In genomic region chr12:98503343-98503592, GRCh38 we compare ENCODE assay signal across 8 cellular contexts. TPM values are rescaled to one million over a fixed set of nuclear protein-coding genes. Genes with fewer than 3 reads are reported as not detected.
DNase-seq lines count a peak whose midpoint lies in the region; ATAC-seq and TF ChIP-seq lines count a peak whose summit lies in the region.

No MANE protein-coding gene starts in this region.

- DNase-seq in CD1c-positive myeloid dendritic cell (ENCODE audit: extremely low spot score) (peak; percentile 91), NOMO-1 (lab: John Stamatoyannopoulos, UW; ENCODE audit: unreplicated experiment in 2 of 2) (peak; percentile 81 to 90), endothelial cell (ENCODE audit: low spot score) (peak; percentile 87), mesothelial cell of epicardium (ENCODE audit: low spot score in 2 of 2, unreplicated experiment in 2 of 2) (peak; percentile 80 to 94)
- peak; percentile 84 for DNase-seq in activated CD8-positive, alpha-beta memory T cell treated with anti-CD3 and anti-CD28 coated beads, Interleukin-2, amount 50 U/mL, for 4 hours
- peak; percentile 74 to 78 for DNase-seq in stimulated activated CD8-positive, alpha-beta memory T cell treated with anti-CD3 and anti-CD28 coated beads, Interleukin-15, amount 100 ng/mL, for 48 hours (ENCODE audit: low read depth in 2 of 2)

- H3K27me3 Mint-ChIP-seq in endothelial cell (ENCODE audit: unreplicated experiment) (peaks cover 27% of the 10 kb centered on the region), mesothelial cell of epicardium (ENCODE audit: low read depth) (peaks cover 3% of the 10 kb centered on the region)

- no peaks in the 10 kb centered on the region for H3K9me3 Mint-ChIP-seq in endothelial cell (ENCODE audit: unreplicated experiment)
- H3K9me3 Mint-ChIP-seq in mesothelial cell of epicardium, result no peaks in the 10 kb centered on the region

- H3K4me3 Mint-ChIP-seq in endothelial cell (ENCODE audit: unreplicated experiment), result peak overlapping the region; percentile 93
- H3K4me3 Mint-ChIP-seq in mesothelial cell of epicardium, result peak overlapping the region; percentile 90

- peak overlapping the region; percentile 98 for H3K27ac Mint-ChIP-seq in endothelial cell (ENCODE audit: unreplicated experiment)
- peak overlapping the region; percentile 99 for H3K27ac Mint-ChIP-seq in mesothelial cell of epicardium

- TF ChIP-seq CTCF in endothelial cell (IDR thresholded peaks at IDR 0.05; ENCODE audit: unreplicated experiment) (no peak), mesothelial cell of epicardium (IDR thresholded peaks at IDR 0.05; ENCODE audit: unreplicated experiment) (no peak)

- H3K4me1 Mint-ChIP-seq in endothelial cell (ENCODE audit: unreplicated experiment) (peaks cover 18% of the 10 kb centered on the region), mesothelial cell of epicardium (peaks cover 17% of the 10 kb centered on the region)

- ATAC-seq in GM19372 (IDR thresholded peaks at IDR 0.05; ENCODE audit: low read depth, unreplicated experiment) (peak; percentile 55), HG03520 (IDR thresholded peaks at IDR 0.05; ENCODE audit: unreplicated experiment) (peak; percentile 57)

- H3K36me3 Mint-ChIP-seq in endothelial cell (ENCODE audit: low read depth, unreplicated experiment) (peaks cover 16% of the 10 kb centered on the region), mesothelial cell of epicardium (no peaks in the 10 kb centered on the region)

RNA-seq across cellular contexts. Expression of gene TMPO, which starts 12.1 kb away (rescaled TPM):
- total RNA-seq in endothelial cell (ENCODE audit: unreplicated experiment) (125 TPM), mesothelial cell of epicardium (122 to 144 TPM (median 135 TPM) in 3 replicates)

Comparison
In these comparisons a context has a peak if more than half of its experiments do, and no peak if none do; other contexts are left out.
1. Peak in every context shown above with its lines: DNase-seq and ATAC-seq.